In genomic region chr3:134486577-134487041, GRCh38 we compare ENCODE assay signal across 8 cellular contexts. TPM values are rescaled to one million over a fixed set of nuclear protein-coding genes. Genes with fewer than 3 reads are reported as not detected.
DNase-seq lines count a peak whose midpoint lies in the region; ATAC-seq and TF ChIP-seq lines count a peak whose summit lies in the region.

No MANE protein-coding gene starts in this region.

- H3K27ac Mint-ChIP-seq in CD14-positive monocyte (peak overlapping the region; percentile 96 to 100 (median 99)), glutamatergic neuron (ENCODE audit: unreplicated experiment) (peak overlapping the region; percentile 99)
- H3K27ac Mint-ChIP-seq in activated T-cell treated with anti-CD3 and anti-CD28 coated beads, Interleukin-2, amount 50 U/mL, for 72 hours: peak overlapping the region; percentile 95

- no peak for DNase-seq in CD14-positive monocyte (ENCODE audit: low spot score)
- peak; percentile 60 for DNase-seq in M059J (ENCODE audit: low read depth)
- no peak for DNase-seq in activated T-cell treated with anti-CD3 and anti-CD28 coated beads, Interleukin-2, amount 50 U/mL, for 72 hours
- DNase-seq in glutamatergic neuron: no peak
- DNase-seq in renal cortical epithelial cell (ENCODE audit: low read depth): peak; percentile 33
- no peak for DNase-seq in activated gamma-delta T cell treated with Interleukin-2 at 50 U/mL for 16 hours

- TF ChIP-seq CTCF in CD14-positive monocyte (IDR thresholded peaks at IDR 0.05) (no peak), glutamatergic neuron (IDR thresholded peaks at IDR 0.05; ENCODE audit: partially characterized antibody, unreplicated experiment) (no peak)

- H3K9me3 Mint-ChIP-seq in CD14-positive monocyte: no peaks in the 10 kb centered on the region
- H3K9me3 Mint-ChIP-seq in activated T-cell treated with anti-CD3 and anti-CD28 coated beads, Interleukin-2, amount 50 U/mL, for 72 hours: no peaks in the 10 kb centered on the region
- H3K9me3 Mint-ChIP-seq in glutamatergic neuron (ENCODE audit: unreplicated experiment): peaks cover 11% of the 10 kb centered on the region

- intact Hi-C loops in CD14-positive monocyte (cut with micrococcal nuclease): loop anchor here (10.0 kb wide), 2 partner anchors 58 to 682 kb away; partner anchors contain the start of gene SRPRB (in 1 of the 2)

- peak overlapping the region; percentile 96 for H3K4me3 Mint-ChIP-seq in CD14-positive monocyte
- H3K4me3 Mint-ChIP-seq in activated T-cell treated with anti-CD3 and anti-CD28 coated beads, Interleukin-2, amount 50 U/mL, for 72 hours: peak overlapping the region; percentile 90 to 98
- peak overlapping the region; percentile 99 for H3K4me3 Mint-ChIP-seq in glutamatergic neuron (ENCODE audit: unreplicated experiment)

- H3K27me3 Mint-ChIP-seq in CD14-positive monocyte (ENCODE audit: low read depth in 3 of 3) (peaks cover 0 to 3% (median 0%) of the 10 kb centered on the region in 3 donors), glutamatergic neuron (ENCODE audit: unreplicated experiment) (peaks cover 7% of the 10 kb centered on the region)
- no peaks in the 10 kb centered on the region for H3K27me3 Mint-ChIP-seq in activated T-cell treated with anti-CD3 and anti-CD28 coated beads, Interleukin-2, amount 50 U/mL, for 72 hours (ENCODE audit: low read depth)

- H3K36me3 Mint-ChIP-seq in CD14-positive monocyte (peaks cover 11 to 16% of the 10 kb centered on the region in 2 donors), glutamatergic neuron (ENCODE audit: unreplicated experiment) (peaks cover 4% of the 10 kb centered on the region)
- peaks cover 12 to 21% of the 10 kb centered on the region in 2 donors for H3K36me3 Mint-ChIP-seq in activated T-cell treated with anti-CD3 and anti-CD28 coated beads, Interleukin-2, amount 50 U/mL, for 72 hours (ENCODE audit: insufficient read depth in 2 of 2)

- ATAC-seq in GM18907 (IDR thresholded peaks at IDR 0.05; ENCODE audit: unreplicated experiment) (peak; percentile 25), HG03565 (IDR thresholded peaks at IDR 0.05; ENCODE audit: unreplicated experiment) (no peak)
- ATAC-seq in activated T-cell treated with anti-CD3 and anti-CD28 coated beads, Interleukin-2, amount 50 U/mL, for 72 hours (replicated peaks in 1 of 2): peak; percentile 16 to 17

- peaks cover 47% of the 10 kb centered on the region for H3K4me1 Mint-ChIP-seq in CD14-positive monocyte
- H3K4me1 Mint-ChIP-seq in activated T-cell treated with anti-CD3 and anti-CD28 coated beads, Interleukin-2, amount 50 U/mL, for 72 hours (ENCODE audit: low read depth): peaks cover 73% of the 10 kb centered on the region
- H3K4me1 Mint-ChIP-seq in glutamatergic neuron (ENCODE audit: low read depth, unreplicated experiment): peaks cover 21% of the 10 kb centered on the region

RNA-seq across cellular contexts. Expression of gene CEP63, which starts 0.8 kb away (rescaled TPM):
- 10 to 100 TPM; 11.1 to 18.8 TPM for polyA plus RNA-seq in CD14-positive monocyte
- total RNA-seq in M059J (2014; rRNA removed; shearing (Covaris generic)): 20.7 and 26.3 TPM in 2 replicates
- total RNA-seq in activated T-cell treated with anti-CD3 and anti-CD28 coated beads, Interleukin-2, amount 50 U/mL, for 72 hours: 10 to 100 TPM; 25.1 to 33.6 TPM
- 37.8 TPM for total RNA-seq in glutamatergic neuron (ENCODE audit: unreplicated experiment)
- 10.8 and 31.3 TPM in 2 replicates for total RNA-seq in renal cortical epithelial cell

RNA-seq across cellular contexts. Expression of gene ANAPC13, which starts 0.8 kb away (rescaled TPM):
- polyA plus RNA-seq in CD14-positive monocyte: 100 to 1,000 TPM in 1 of 2 donors, 10 to 100 TPM in 1; 92.4 to 102 TPM
- total RNA-seq in M059J (2014; rRNA removed; shearing (Covaris generic)): 208 and 216 TPM in 2 replicates
- 10 to 100 TPM; 40.0 to 47.6 TPM for total RNA-seq in activated T-cell treated with anti-CD3 and anti-CD28 coated beads, Interleukin-2, amount 50 U/mL, for 72 hours
- total RNA-seq in glutamatergic neuron (ENCODE audit: unreplicated experiment) (70.0 TPM), renal cortical epithelial cell (76.6 and 162 TPM in 2 replicates)

Comparison
In these comparisons a context has a peak if more than half of its experiments do, and no peak if none do; other contexts are left out.
1. DNase-seq: peak in M059J (single experiment) and renal cortical epithelial cell (single experiment); none in CD14-positive monocyte (single experiment), activated T-cell treated with anti-CD3 and anti-CD28 coated beads, Interleukin-2, amount 50 U/mL, for 72 hours (0 of 2), glutamatergic neuron (single experiment) and activated gamma-delta T cell treated with Interleukin-2 at 50 U/mL for 16 hours (single experiment).
2. Peak in every context shown above with its lines, with median percentiles within 50 percentile points of each other: H3K27ac Mint-ChIP-seq and H3K4me3 Mint-ChIP-seq.